Comparison of ENCODE assay signal across 19 cellular contexts in the genomic region with DNA sequence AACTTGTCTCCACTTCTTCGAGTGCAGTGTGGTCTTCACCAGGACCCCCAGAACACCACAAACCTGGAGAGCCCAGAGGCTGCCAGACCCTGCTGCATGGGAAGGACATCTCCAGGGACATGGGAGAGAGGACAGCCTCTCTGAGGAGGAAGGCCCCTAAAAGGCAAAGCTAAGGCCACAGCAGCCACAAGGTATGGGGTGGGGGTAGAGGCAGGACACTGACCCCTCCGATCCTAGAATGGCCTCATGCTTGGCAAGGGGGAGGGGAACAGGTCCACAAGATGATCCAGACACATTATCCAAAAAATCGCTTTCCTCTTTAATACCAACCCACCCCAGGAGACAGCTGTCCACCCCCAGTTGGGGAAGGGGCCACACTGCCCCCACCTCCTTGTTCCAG. TPM values are rescaled to one million over a fixed set of nuclear protein-coding genes. Genes with fewer than 3 reads are reported as not detected.
DNase-seq lines count a peak whose midpoint lies in the region; ATAC-seq and TF ChIP-seq lines count a peak whose summit lies in the region.
"Had no signal": no experiment of that assay in that cellular context is flagged by ENCODE, and none has a peak within 500 bp of the region (broad histone marks: within the 10 kb centered on the region; RNA-seq: fewer than 3 reads in every experiment).

No MANE protein-coding gene starts in this region.

- ATAC-seq in T-cell (replicated peaks in 1 of 4) (no peak), GM18517 (IDR thresholded peaks at IDR 0.05; ENCODE audit: unreplicated experiment) (no peak), HG03439 (IDR thresholded peaks at IDR 0.05; ENCODE audit: unreplicated experiment) (no peak)
- ATAC-seq: activated CD4-positive, alpha-beta T cell treated with anti-CD3 and anti-CD28 coated beads for 36 hours had no signal

- intact Hi-C loops in esophagus squamous epithelium (cut with DNase I) (no loop called here), stomach (cut with DNase I; ENCODE audit: low total_unique reads) (no loop called here)

- H3K9me3 Mint-ChIP-seq in activated naive CD4-positive, alpha-beta T cell treated with anti-CD3 and anti-CD28 coated beads, Interleukin-2, amount 50 U/mL, for 24 hours: no peaks in the 10 kb centered on the region
- H3K9me3 Mint-ChIP-seq in T-cell: no peaks in the 10 kb centered on the region
- H3K9me3 Mint-ChIP-seq: activated T-helper 2 cell treated with anti-CD3 and anti-CD28 coated beads, Interferon-gamma antibody, Interleukin-2, Interleukin-4, amounts not matched to agents 10 μg/mL and 5 μg/mL and 100 μg/mL, durations not matched to agents 14 hours and 24 hours and 36 hours; mesothelial cell of epicardium; T-helper 1 cell treated with Interleukin-12 subunit alpha and Interleukin-12 subunit beta and Interleukin-4 antibody, amounts not matched to agents 30 μg/mL and 1 μg/mL, for 36 hours had no signal

- peaks cover 36% of the 10 kb centered on the region for H3K4me1 Mint-ChIP-seq in activated naive CD4-positive, alpha-beta T cell treated with anti-CD3 and anti-CD28 coated beads, Interleukin-2, amount 50 U/mL, for 24 hours
- peaks cover 49 to 57% (median 51%) of the 10 kb centered on the region in 3 donors for H3K4me1 Mint-ChIP-seq in T-cell

- no peak for TF ChIP-seq EP300 in stomach (IDR thresholded peaks at IDR 0.05)

- H3K27me3 ChIP-seq in esophagus squamous epithelium: no peaks in the 10 kb centered on the region
- no peaks in the 10 kb centered on the region for H3K27me3 ChIP-seq in stomach
- H3K27me3 ChIP-seq: ascending aorta, heart left ventricle, suprapubic skin had no signal

- H3K27ac ChIP-seq in esophagus squamous epithelium (peak overlapping the region; percentile 6 to 98 (median 96)), stomach (peak overlapping the region in 3 of 5 donors; percentile 91 to 97 (median 96))
- H3K27ac ChIP-seq: parathyroid adenoma had no signal

- WGBS in esophagus squamous epithelium, 2 donors: 82 to 93% methylated on average over 3 of the region's 3 CpGs
- 74 to 88% (median 83%) methylated on average over 3 of the region's 3 CpGs for WGBS in stomach, 5 donors

- H3K4me3 ChIP-seq in esophagus squamous epithelium: no peak overlapping the region
- H3K4me3 ChIP-seq in stomach: peak overlapping the region in 2 of 4 donors; percentile 70 to 77

- H3K27ac Mint-ChIP-seq in activated naive CD4-positive, alpha-beta T cell treated with anti-CD3 and anti-CD28 coated beads, Interleukin-2, amount 50 U/mL, for 24 hours: peak overlapping the region; percentile 35
- H3K27ac Mint-ChIP-seq in T-cell: peak overlapping the region; percentile 94 to 96
- H3K27ac Mint-ChIP-seq: activated T-helper 2 cell treated with anti-CD3 and anti-CD28 coated beads, Interferon-gamma antibody, Interleukin-2, Interleukin-4, amounts not matched to agents 10 μg/mL and 5 μg/mL and 100 μg/mL, durations not matched to agents 14 hours and 24 hours and 36 hours; mesothelial cell of epicardium; T-helper 1 cell treated with Interleukin-12 subunit alpha and Interleukin-12 subunit beta and Interleukin-4 antibody, amounts not matched to agents 30 μg/mL and 1 μg/mL, for 36 hours had no signal

- peaks cover 15 to 62% (median 38%) of the 10 kb centered on the region in 3 donors for H3K4me1 ChIP-seq in esophagus squamous epithelium
- H3K4me1 ChIP-seq in stomach: peaks cover 43 to 66% (median 57%) of the 10 kb centered on the region in 4 donors

- H3K4me3 Mint-ChIP-seq in activated naive CD4-positive, alpha-beta T cell treated with anti-CD3 and anti-CD28 coated beads, Interleukin-2, amount 50 U/mL, for 24 hours: peak overlapping the region; percentile 4
- H3K4me3 Mint-ChIP-seq in T-cell: peak overlapping the region; percentile 90 to 94 (median 92)
- H3K4me3 Mint-ChIP-seq: activated CD4-positive, alpha-beta T cell treated with anti-CD3 and anti-CD28 coated beads for 36 hours had no signal

- H3K27me3 Mint-ChIP-seq in activated naive CD4-positive, alpha-beta T cell treated with anti-CD3 and anti-CD28 coated beads, Interleukin-2, amount 50 U/mL, for 24 hours: no peaks in the 10 kb centered on the region
- H3K27me3 Mint-ChIP-seq in T-cell: no peaks in the 10 kb centered on the region
- H3K27me3 Mint-ChIP-seq: activated CD4-positive, alpha-beta T cell treated with anti-CD3 and anti-CD28 coated beads for 36 hours had no signal

- H3K36me3 ChIP-seq in esophagus squamous epithelium: peaks cover 7 to 87% (median 32%) of the 10 kb centered on the region in 3 donors
- H3K36me3 ChIP-seq in stomach: peaks cover 49 to 84% (median 83%) of the 10 kb centered on the region in 4 donors

- POLR2A ChIA-PET in T-cell (lab: Charles Lee): interaction anchor here in 1 of 2 donors (3.0 kb wide), 1 partner anchor 11 kb away, joined by 10 read pairs; a partner anchor contains a TSS

- peaks cover 23% of the 10 kb centered on the region for H3K36me3 Mint-ChIP-seq in activated naive CD4-positive, alpha-beta T cell treated with anti-CD3 and anti-CD28 coated beads, Interleukin-2, amount 50 U/mL, for 24 hours
- peaks cover 32% of the 10 kb centered on the region for H3K36me3 Mint-ChIP-seq in T-cell

- TF ChIP-seq CTCF in esophagus squamous epithelium (IDR thresholded peaks at IDR 0.05) (no peak), stomach (IDR thresholded peaks at IDR 0.05) (no peak)

- CTCF ChIA-PET in T-cell (lab: Charles Lee): interaction anchor here in 1 of 2 donors (0.6 to 1.9 kb wide), 2 partner anchors 10 to 39 kb away, joined by 5 to 6 read pairs; a partner anchor contains a TSS

- no peak for DNase-seq in activated naive CD4-positive, alpha-beta T cell (lab: John Stamatoyannopoulos, UW)
- no peak for DNase-seq in T-cell
- DNase-seq in esophagus squamous epithelium (lab: John Stamatoyannopoulos, UW): no peak
- no peak for DNase-seq in stomach
- DNase-seq in putamen (ENCODE audit: low spot score): no peak
- DNase-seq: heart left ventricle, islet precursor cell, NCI-H2029 treated with DMSO at 0.1 percent for 48 hours, NCI-H774 had no signal

- no peaks in the 10 kb centered on the region for H3K9me3 ChIP-seq in esophagus squamous epithelium
- H3K9me3 ChIP-seq in stomach: no peaks in the 10 kb centered on the region
- H3K9me3 ChIP-seq: ascending aorta, heart left ventricle, suprapubic skin had no signal

- TF ChIP-seq POLR2A in esophagus squamous epithelium (IDR thresholded peaks at IDR 0.05) (no peak), stomach (IDR thresholded peaks at IDR 0.05) (no peak)

RNA-seq across cellular contexts. Expression of a gene that starts 1.9 kb away (rescaled TPM):
- total RNA-seq in T-cell: 10 to 100 TPM; 12.2 to 47.2 (median 40.4) TPM
- total RNA-seq in esophagus squamous epithelium: 10 to 100 TPM in 3 of 4 donors, 1 to 10 TPM in 1; 9.4 to 31.1 (median 15.0) TPM
- 10 to 100 TPM in 4 of 5 donors, not detected in 1; 10.8 to 42.9 (median 32.6) TPM for total RNA-seq in stomach
- polyA plus RNA-seq in stomach: 10 to 100 TPM in 2 of 3 donors, 1 to 10 TPM in 1; 9.8 to 11.5 (median 10.5) TPM

RNA-seq across cellular contexts. Expression of a gene that starts 6.9 kb away (rescaled TPM):
- total RNA-seq in T-cell (1,000 to 10,000 TPM; 3,249 to 4,871 (median 4,590) TPM), esophagus squamous epithelium (1,000 to 10,000 TPM; 1,955 to 5,522 (median 4,042) TPM), stomach (1,000 to 10,000 TPM in 4 of 5 donors, 100 to 1,000 TPM in 1; 279 to 3,666 (median 1,718) TPM)
- 1,000 to 10,000 TPM; 4,575 to 9,227 (median 6,928) TPM for polyA plus RNA-seq in stomach

RNA-seq across cellular contexts. Expression of a gene that starts 7.1 kb away (rescaled TPM):
- total RNA-seq in T-cell (100 to 1,000 TPM in 1 of 5 donors, 10 to 100 TPM in 4; 81.4 to 100 (median 87.6) TPM), esophagus squamous epithelium (10 to 100 TPM; 34.1 to 45.5 (median 39.8) TPM), stomach (10 to 100 TPM; 39.7 to 89.3 (median 59.4) TPM)
- polyA plus RNA-seq in stomach: 10 to 100 TPM; 22.6 to 37.2 (median 25.3) TPM

RNA-seq across cellular contexts. Expression of a gene that starts 10.2 kb away (rescaled TPM):
- total RNA-seq in T-cell (10 to 100 TPM; 38.3 to 74.4 (median 60.4) TPM), esophagus squamous epithelium (10 to 100 TPM; 30.0 to 62.3 (median 55.6) TPM), stomach (10 to 100 TPM; 42.9 to 72.9 (median 54.5) TPM)
- polyA plus RNA-seq in stomach: 10 to 100 TPM; 47.5 to 65.1 (median 54.4) TPM

RNA-seq across cellular contexts. Expression of a gene that starts 10.6 kb away (rescaled TPM):
- total RNA-seq in T-cell (10 to 100 TPM; 16.1 to 51.4 (median 40.5) TPM), esophagus squamous epithelium (10 to 100 TPM; 28.6 to 71.0 (median 43.5) TPM), stomach (10 to 100 TPM in 3 of 5 donors, 1 to 10 TPM in 1, not detected in 1; 9.7 to 32.9 (median 12.8) TPM)
- 100 to 1,000 TPM; 117 to 265 (median 202) TPM for polyA plus RNA-seq in stomach
